8 cellular contexts compared by ENCODE assay signal in genomic region chr20:48826883-48827771, GRCh38. TPM values are rescaled to one million over a fixed set of nuclear protein-coding genes. Genes with fewer than 3 reads are reported as not detected.
A peak's percentile ranks its signal among the peaks of the same experiment; 100 is the strongest.
DNase-seq lines count a peak whose midpoint lies in the region; ATAC-seq and TF ChIP-seq lines count a peak whose summit lies in the region.

No MANE protein-coding gene starts in this region.

- WGBS in lung, 2 donors: 1 to 3% methylated on average over 44 to 72 of the region's 72 CpGs

- peaks cover 0 to 24% (median 15%) of the 10 kb centered on the region in 4 donors for H3K4me1 ChIP-seq in Peyer's patch
- H3K4me1 ChIP-seq in lung (ENCODE audit: control insufficient read depth in 2 of 2, insufficient read depth in 2 of 2, low read length in 2 of 2): peaks cover 0 to 20% of the 10 kb centered on the region in 2 donors

- H3K9me3 ChIP-seq in Peyer's patch: no peaks in the 10 kb centered on the region
- no peaks in the 10 kb centered on the region for H3K9me3 ChIP-seq in lung (ENCODE audit: control insufficient read depth in 2 of 2, insufficient read depth in 1 of 2, low read length in 1 of 2)

- ATAC-seq in HG02763 (IDR thresholded peaks at IDR 0.05; ENCODE audit: unreplicated experiment) (peak; percentile 18), lung (ENCODE audit: insufficient read depth, low FRiP score) (no peak), HG03039 (IDR thresholded peaks at IDR 0.05; ENCODE audit: unreplicated experiment) (no peak)

- DNase-seq in NK-92 treated with Interleukin-12 subunit alpha and Interleukin-12 subunit beta, amount 100 ng/mL, for 24 hours (lab: John Stamatoyannopoulos, UW): peak; percentile 16
- DNase-seq in NK-92 (lab: John Stamatoyannopoulos, UW; ENCODE audit: unreplicated experiment) (no peak), Peyer's patch (peak in 2 of 3 donors; percentile 55 to 60), caudate nucleus (lab: John Stamatoyannopoulos, UW) (peak in 11 of 61 donors; percentile 17 to 71 (median 37)), lung (ENCODE audit: low spot score) (no peak)

- TF ChIP-seq CTCF in Peyer's patch (IDR thresholded peaks at IDR 0.05): no peak
- TF ChIP-seq CTCF in lung (IDR thresholded peaks at IDR 0.05; ENCODE audit: control extremely low read depth, extremely low read depth): no peak

- H3K4me3 ChIP-seq in Peyer's patch: peak overlapping the region; percentile 59 to 92 (median 67)
- H3K4me3 ChIP-seq in lung: peak overlapping the region; percentile 74

- H3K27ac ChIP-seq in Peyer's patch: peak overlapping the region; percentile 60 to 92 (median 65)
- peak overlapping the region; percentile 78 for H3K27ac ChIP-seq in caudate nucleus (ENCODE audit: low read depth, low read length)
- H3K27ac ChIP-seq in lung (ENCODE audit: low read depth in 1 of 2, low read length in 1 of 2): peak overlapping the region; percentile 41 to 86
- H3K27ac ChIP-seq in temporal lobe (ENCODE audit: low read depth, low read length): peak overlapping the region; percentile 72

- TF ChIP-seq POLR2A in Peyer's patch (IDR thresholded peaks at IDR 0.05): no peak

- H3K27me3 ChIP-seq in Peyer's patch (no peaks in the 10 kb centered on the region), lung (ENCODE audit: control insufficient read depth, insufficient read depth) (no peaks in the 10 kb centered on the region)

- no peaks in the 10 kb centered on the region for H3K36me3 ChIP-seq in Peyer's patch
- H3K36me3 ChIP-seq in lung (ENCODE audit: control insufficient read depth in 2 of 2, insufficient read depth in 2 of 2, low read length in 2 of 2): no peaks in the 10 kb centered on the region

RNA-seq across cellular contexts. Expression of gene PREX1, which starts 0.7 kb away (rescaled TPM):
- 100 to 1,000 TPM in 1 of 4 donors, 10 to 100 TPM in 2, 1 to 10 TPM in 1; 9.9 to 150 (median 18.4) TPM for total RNA-seq in Peyer's patch
- 10 to 100 TPM; 56.3 to 82.2 TPM for total RNA-seq in lung
- polyA plus RNA-seq in lung: 100 to 1,000 TPM in 1 of 2 donors, 10 to 100 TPM in 1; 29.5 to 121 TPM
- total RNA-seq in temporal lobe: 16.0 TPM

Comparison
In these comparisons a context has a peak if more than half of its experiments do, and no peak if none do; other contexts are left out.
1. DNase-seq: peak in NK-92 treated with Interleukin-12 subunit alpha and Interleukin-12 subunit beta, amount 100 ng/mL, for 24 hours (single experiment) and Peyer's patch (2 of 3); none in NK-92 (single experiment) and lung (single experiment).
2. Peak in every context shown above with its lines, with median percentiles within 50 percentile points of each other: H3K27ac ChIP-seq.